11 cellular contexts compared by ENCODE assay signal in genomic region chr13:42001580-42001979, GRCh38. TPM values are rescaled to one million over a fixed set of nuclear protein-coding genes. Genes with fewer than 3 reads are reported as not detected.
DNase-seq lines count a peak whose midpoint lies in the region; ATAC-seq and TF ChIP-seq lines count a peak whose summit lies in the region.
"Had no signal": no experiment of that assay in that cellular context is flagged by ENCODE, and none has a peak within 500 bp of the region (broad histone marks: within the 10 kb centered on the region; RNA-seq: fewer than 3 reads in every experiment).

No MANE protein-coding gene starts in this region.

- H3K27ac ChIP-seq in cardiac muscle cell (peak overlapping the region; percentile 6), upper lobe of left lung (no peak overlapping the region)

- H3K9ac ChIP-seq in adipocyte (ENCODE audit: low read length) = no peak overlapping the region

- WGBS in upper lobe of left lung, 2 donors = 43 to 63% methylated on average over 6 of the region's 6 CpGs

- TF ChIP-seq CTCF in cardiac muscle cell (IDR thresholded peaks at IDR 0.05; ENCODE audit: low read depth, low read length) (no peak), upper lobe of left lung (IDR thresholded peaks at IDR 0.05) (no peak)

- TF ChIP-seq POLR2A in upper lobe of left lung (IDR thresholded peaks at IDR 0.05) = no peak

- H3K9me3 ChIP-seq in cardiac muscle cell (ENCODE audit: low read depth) = no peaks in the 10 kb centered on the region
- no peaks in the 10 kb centered on the region for H3K9me3 ChIP-seq in adipocyte (ENCODE audit: control insufficient read depth, low read length)
- no peaks in the 10 kb centered on the region for H3K9me3 ChIP-seq in upper lobe of left lung

- intact Hi-C loops in Right ventricle myocardium inferior (cut with DNase I) = no loop called here

- ATAC-seq in Right ventricle myocardium inferior = no peak
- ATAC-seq in upper lobe of left lung (ENCODE audit: low FRiP score in 2 of 2) = peak; percentile 53 to 79

- H3K4me1 ChIP-seq in cardiac muscle cell (ENCODE audit: low read depth) = no peaks in the 10 kb centered on the region
- peaks cover 16% of the 10 kb centered on the region for H3K4me1 ChIP-seq in adipocyte (ENCODE audit: control insufficient read depth, insufficient read depth, low read length)
- H3K4me1 ChIP-seq in upper lobe of left lung = no peaks in the 10 kb centered on the region

- H3K36me3 ChIP-seq in cardiac muscle cell = no peaks in the 10 kb centered on the region
- no peaks in the 10 kb centered on the region for H3K36me3 ChIP-seq in adipocyte (ENCODE audit: control insufficient read depth, insufficient read depth, low read length, severe bottlenecking)
- no peaks in the 10 kb centered on the region for H3K36me3 ChIP-seq in upper lobe of left lung

- H3K4me3 ChIP-seq in cardiac muscle cell = no peak overlapping the region
- peak overlapping the region; percentile 8 for H3K4me3 ChIP-seq in adipocyte (ENCODE audit: low read length)
- no peak overlapping the region for H3K4me3 ChIP-seq in upper lobe of left lung

- TF ChIP-seq EP300 in upper lobe of left lung (IDR thresholded peaks at IDR 0.05) = no peak

- no peaks in the 10 kb centered on the region for H3K27me3 ChIP-seq in cardiac muscle cell
- H3K27me3 ChIP-seq in adipocyte (replicated peaks; ENCODE audit: control insufficient read depth, insufficient read depth, low read length) = no peaks in the 10 kb centered on the region
- H3K27me3 ChIP-seq in upper lobe of left lung = no peaks in the 10 kb centered on the region

- DNase-seq in cardiac muscle cell (ENCODE audit: low read depth in 1 of 2, low spot score in 1 of 2) = peak; percentile 45 to 96
- no peak for DNase-seq in Right ventricle myocardium inferior (ENCODE audit: missing footprints)
- peak; percentile 80 for DNase-seq in adipocyte (ENCODE audit: low read depth)
- DNase-seq in iris pigment epithelial cell (ENCODE audit: low read depth) = peak; percentile 94
- DNase-seq in upper lobe of left lung = peak; percentile 22 to 37
- no peak for DNase-seq in NCI-H1092 treated with DMSO at 0.1 percent for 48 hours (lab: John Stamatoyannopoulos, UW)
- no peak for DNase-seq in SW 1271 (lab: John Stamatoyannopoulos, UW)
- DNase-seq in DMS 273 treated with DMSO at 0.1 percent for 48 hours (lab: John Stamatoyannopoulos, UW) = no peak
- DNase-seq: cerebellar nuclear complex, NCI-H526 treated with DMSO at 0.1 percent for 48 hours, posterior cingulate gyrus had no signal

RNA-seq across cellular contexts. Expression of gene VWA8, which starts 40.7 kb away (rescaled TPM):
- total RNA-seq in cardiac muscle cell = 16.7 and 22.9 TPM in 2 replicates
- polyA plus RNA-seq in cardiac muscle cell = 8.4 and 9.4 TPM in 2 replicates
- 40.1 TPM for total RNA-seq in Right ventricle myocardium inferior
- 10 to 100 TPM; 15.0 to 39.8 (median 16.9) TPM for total RNA-seq in upper lobe of left lung

RNA-seq across cellular contexts. Expression of gene DGKH, which starts 46.9 kb away (rescaled TPM):
- total RNA-seq in cardiac muscle cell = 3.8 and 11.2 TPM in 2 replicates
- 2.0 and 3.2 TPM in 2 replicates for polyA plus RNA-seq in cardiac muscle cell
- 4.8 TPM for total RNA-seq in Right ventricle myocardium inferior
- total RNA-seq in upper lobe of left lung = 10 to 100 TPM in 5 of 6 donors, 1 to 10 TPM in 1; 9.6 to 33.2 (median 17.4) TPM

Comparison
In these comparisons a context has a peak if more than half of its experiments do, and no peak if none do; other contexts are left out.
1. DNase-seq: peak in cardiac muscle cell (2 of 2), adipocyte (single experiment), iris pigment epithelial cell (single experiment) and upper lobe of left lung (2 of 2); none in Right ventricle myocardium inferior (single experiment), NCI-H1092 treated with DMSO at 0.1 percent for 48 hours (single experiment), SW 1271 (0 of 2) and DMS 273 treated with DMSO at 0.1 percent for 48 hours (single experiment).